In genomic region chr6:150866147-150867073, GRCh38 we compare ENCODE assay signal across 8 cellular contexts. TPM values are rescaled to one million over a fixed set of nuclear protein-coding genes. Genes with fewer than 3 reads are reported as not detected.
DNase-seq lines count a peak whose midpoint lies in the region; ATAC-seq and TF ChIP-seq lines count a peak whose summit lies in the region.

No MANE protein-coding gene starts in this region.

- peak overlapping the region; percentile 87 for H3K9ac ChIP-seq in endodermal cell (ENCODE audit: extremely low read depth, low read length, poor library complexity, severe bottlenecking)

- 0% methylated on average over 37 to 95 of the region's 95 CpGs for WGBS in endodermal cell (ENCODE audit: insufficient coverage in 1 of 2, insufficient read length in 1 of 2), 2 experiments

- H3K4me3 Mint-ChIP-seq in CD4-positive, alpha-beta T cell = peak overlapping the region; percentile 99
- H3K4me3 Mint-ChIP-seq in endodermal cell = peak overlapping the region; percentile 83

- H3K36me3 ChIP-seq in endodermal cell (ENCODE audit: control insufficient read depth, insufficient read depth, low read length) = peaks cover 4% of the 10 kb centered on the region

- no peak for TF ChIP-seq CTCF in CD4-positive, alpha-beta T cell (IDR thresholded peaks at IDR 0.05)
- TF ChIP-seq CTCF in endodermal cell (conservative IDR thresholded peaks at IDR 0.05) = no peak

- no peaks in the 10 kb centered on the region for H3K9me3 Mint-ChIP-seq in CD4-positive, alpha-beta T cell
- no peaks in the 10 kb centered on the region for H3K9me3 Mint-ChIP-seq in endodermal cell

- H3K9me3 ChIP-seq in CD4-positive, alpha-beta T cell (ENCODE audit: control insufficient read depth, low read length) = no peaks in the 10 kb centered on the region
- H3K9me3 ChIP-seq in endodermal cell (ENCODE audit: control insufficient read depth, low read length) = no peaks in the 10 kb centered on the region

- H3K27me3 Mint-ChIP-seq in CD4-positive, alpha-beta T cell = no peaks in the 10 kb centered on the region
- no peaks in the 10 kb centered on the region for H3K27me3 Mint-ChIP-seq in endodermal cell (ENCODE audit: insufficient read depth)

- ATAC-seq in CD4-positive, alpha-beta T cell (ENCODE audit: poor library complexity) = peak; percentile 80
- ATAC-seq in GM19351 (IDR thresholded peaks at IDR 0.05; ENCODE audit: unreplicated experiment) (peak; percentile 71), HG03460 (IDR thresholded peaks at IDR 0.05; ENCODE audit: unreplicated experiment) (peak; percentile 77)

- no peaks in the 10 kb centered on the region for H3K27me3 ChIP-seq in CD4-positive, alpha-beta T cell (ENCODE audit: control insufficient read depth, insufficient read depth, low read length)
- H3K27me3 ChIP-seq in endodermal cell (ENCODE audit: control insufficient read depth, insufficient read depth, low read length, poor library complexity, severe bottlenecking) = no peaks in the 10 kb centered on the region

- peak overlapping the region; percentile 87 for H3K27ac Mint-ChIP-seq in CD4-positive, alpha-beta T cell
- peak overlapping the region; percentile 97 for H3K27ac Mint-ChIP-seq in endodermal cell

- H3K36me3 Mint-ChIP-seq in CD4-positive, alpha-beta T cell (ENCODE audit: low read depth) = peaks cover 4% of the 10 kb centered on the region
- peaks cover 8% of the 10 kb centered on the region for H3K36me3 Mint-ChIP-seq in endodermal cell (ENCODE audit: low read depth)

- peak overlapping the region; percentile 97 for H3K4me3 ChIP-seq in endodermal cell (ENCODE audit: low read length)

- peak; percentile 55 to 78 (median 69) for DNase-seq in CD4-positive, alpha-beta T cell
- DNase-seq in NOMO-1 treated with DMSO at 0.1 percent for 48 hours (lab: John Stamatoyannopoulos, UW; ENCODE audit: unreplicated experiment) = peak; percentile 60
- peak; percentile 38 for DNase-seq in activated CD8-positive, alpha-beta memory T cell treated with anti-CD3 and anti-CD28 coated beads, Interleukin-2, amount 50 U/mL, for 24 hours (ENCODE audit: extremely low read depth)
- DNase-seq in endodermal cell = peak; percentile 97
- DNase-seq in midbrain (lab: John Stamatoyannopoulos, UW) = peak; percentile 70
- DNase-seq in stimulated activated CD8-positive, alpha-beta memory T cell treated with anti-CD3 and anti-CD28 coated beads, Interleukin-15, amount 100 ng/mL, for 4 hours (ENCODE audit: low read depth in 2 of 2) = peak; percentile 67 to 72

- no peak overlapping the region for H3K27ac ChIP-seq in CD4-positive, alpha-beta T cell (ENCODE audit: low read depth, low read length)
- peak overlapping the region; percentile 96 for H3K27ac ChIP-seq in endodermal cell (ENCODE audit: low read depth, low read length)

- H3K4me1 ChIP-seq in endodermal cell (ENCODE audit: control insufficient read depth, insufficient read depth, low read length) = no peaks in the 10 kb centered on the region

- H3K4me1 Mint-ChIP-seq in CD4-positive, alpha-beta T cell (ENCODE audit: low read depth) = peaks cover 14% of the 10 kb centered on the region
- peaks cover 17% of the 10 kb centered on the region for H3K4me1 Mint-ChIP-seq in endodermal cell

- POLR2A ChIA-PET in CD4-positive, alpha-beta T cell (lab: Charles Lee) = interaction anchor here (0.7 kb wide), 1 partner anchor 29 kb away, joined by 3 read pairs; no protein-coding TSS in a partner anchor

- intact Hi-C loops in CD4-positive, alpha-beta T cell (cut with DNase I, micrococcal nuclease) = loop anchor here in 1 of 2 experiments (10.0 kb wide), 1 partner anchor 588 kb away; the partner anchor contains the start of gene RMND1

- CTCF ChIA-PET in CD4-positive, alpha-beta T cell (lab: Charles Lee) = no interaction called here

RNA-seq across cellular contexts. Expression of gene MTHFD1L, which starts 0.9 kb away (rescaled TPM):
- 1 to 10 TPM; 8.8 to 9.7 TPM for total RNA-seq in CD4-positive, alpha-beta T cell
- total RNA-seq in endodermal cell = 10 to 100 TPM; 70.2 to 72.6 TPM
- 47.8 TPM for polyA plus RNA-seq in endodermal cell (2013, experiment 1 of 2)
- 37.2 TPM for polyA plus RNA-seq in endodermal cell (2013, experiment 2 of 2)

Comparison
In these comparisons a context has a peak if more than half of its experiments do, and no peak if none do; other contexts are left out.
1. DNase-seq: peak in every context shown above with its lines; median percentile 97 in endodermal cell; 70 in midbrain; 70 in stimulated activated CD8-positive, alpha-beta memory T cell treated with anti-CD3 and anti-CD28 coated beads, Interleukin-15, amount 100 ng/mL, for 4 hours; 69 in CD4-positive, alpha-beta T cell; 60 in NOMO-1 treated with DMSO at 0.1 percent for 48 hours; 38 in activated CD8-positive, alpha-beta memory T cell treated with anti-CD3 and anti-CD28 coated beads, Interleukin-2, amount 50 U/mL, for 24 hours.
2. RNA of gene MTHFD1L, which starts 0.9 kb away (total RNA-seq): 70.2 to 72.6 TPM in endodermal cell; 8.8 to 9.7 TPM in CD4-positive, alpha-beta T cell; every median in the first group is over 4 times any median in the second.
3. Peak in every context shown above with its lines, with median percentiles within 50 percentile points of each other: ATAC-seq.